ENCODE assay signal across 7 cellular contexts in genomic region chr2:27381577-27382181, GRCh38. TPM values are rescaled to one million over a fixed set of nuclear protein-coding genes. Genes with fewer than 3 reads are reported as not detected.
A peak's percentile ranks its signal among the peaks of the same experiment; 100 is the strongest.
DNase-seq lines count a peak whose midpoint lies in the region; ATAC-seq and TF ChIP-seq lines count a peak whose summit lies in the region.
"Had no signal": no experiment of that assay in that cellular context is flagged by ENCODE, and none has a peak within 500 bp of the region (broad histone marks: within the 10 kb centered on the region; RNA-seq: fewer than 3 reads in every experiment).

No MANE protein-coding gene starts in this region.

- H3K36me3 Mint-ChIP-seq in CD4-positive, CD25-positive, alpha-beta regulatory T cell, result peaks cover 28% of the 10 kb centered on the region

- no peak for DNase-seq in CD4-positive, CD25-positive, alpha-beta regulatory T cell
- DNase-seq in NCI-H2029 treated with DMSO at 0.1 percent for 48 hours (lab: John Stamatoyannopoulos, UW), result no peak
- no peak for DNase-seq in 8988T
- no peak for DNase-seq in stimulated activated CD8-positive, alpha-beta memory T cell treated with anti-CD3 and anti-CD28 coated beads, Interleukin-4, amount 100 ng/mL, for 48 hours
- DNase-seq: Peyer's patch had no signal

- 95% methylated on average over 9 to 10 of the region's 10 CpGs for whole genome bisulfite sequencing in mesodermal cell (ENCODE audit: insufficient coverage in 2 of 2), 2 experiments

- no peak for TF ChIP-seq CTCF in VCaP (conservative IDR thresholded peaks at IDR 0.05)

- no peaks in the 10 kb centered on the region for H3K27me3 Mint-ChIP-seq in CD4-positive, CD25-positive, alpha-beta regulatory T cell

- peaks cover 21% of the 10 kb centered on the region for H3K4me1 ChIP-seq in CD4-positive, CD25-positive, alpha-beta regulatory T cell (ENCODE audit: control insufficient read depth, insufficient read depth, low read length, poor library complexity, severe bottlenecking)
- peaks cover 18% of the 10 kb centered on the region for H3K4me1 ChIP-seq in mesodermal cell (ENCODE audit: control insufficient read depth, insufficient read depth, low read length, poor library complexity, severe bottlenecking)

- no peaks in the 10 kb centered on the region for H3K27me3 ChIP-seq in CD4-positive, CD25-positive, alpha-beta regulatory T cell (ENCODE audit: control insufficient read depth, insufficient read depth, low read length)
- H3K27me3 ChIP-seq: Peyer's patch had no signal

- no peaks in the 10 kb centered on the region for H3K9me3 Mint-ChIP-seq in CD4-positive, CD25-positive, alpha-beta regulatory T cell

- peaks cover 62% of the 10 kb centered on the region for H3K36me3 ChIP-seq in CD4-positive, CD25-positive, alpha-beta regulatory T cell (ENCODE audit: control insufficient read depth, insufficient read depth, low read length)
- peaks cover 79% of the 10 kb centered on the region for H3K36me3 ChIP-seq in mesodermal cell (ENCODE audit: control insufficient read depth, insufficient read depth, low read length)

- no peak overlapping the region for H3K4me3 ChIP-seq in CD4-positive, CD25-positive, alpha-beta regulatory T cell (ENCODE audit: low read depth, low read length)
- H3K4me3 ChIP-seq in mesodermal cell (ENCODE audit: extremely low read depth, insufficient read depth, low read length, poor library complexity, severe bottlenecking), result no peak overlapping the region

- peak overlapping the region; percentile 88 for H3K27ac ChIP-seq in CD4-positive, CD25-positive, alpha-beta regulatory T cell (ENCODE audit: insufficient read depth, low read length, poor library complexity, severe bottlenecking)
- H3K27ac ChIP-seq in VCaP (peak overlapping the region; percentile 86), mesodermal cell (ENCODE audit: low read depth, low read length, severe bottlenecking) (peak overlapping the region; percentile 98)

- H3K27ac Mint-ChIP-seq in CD4-positive, CD25-positive, alpha-beta regulatory T cell, result peak overlapping the region; percentile 32 to 97 (median 93)

- no peaks in the 10 kb centered on the region for H3K9me3 ChIP-seq in CD4-positive, CD25-positive, alpha-beta regulatory T cell (ENCODE audit: control insufficient read depth in 2 of 2, low read length in 2 of 2)
- H3K9me3 ChIP-seq in mesodermal cell (ENCODE audit: control insufficient read depth, low read length), result no peaks in the 10 kb centered on the region
- H3K9me3 ChIP-seq: Peyer's patch had no signal

- peaks cover 12 to 32% (median 23%) of the 10 kb centered on the region in 4 donors for H3K4me1 Mint-ChIP-seq in CD4-positive, CD25-positive, alpha-beta regulatory T cell

- no peak for ATAC-seq in CD4-positive, CD25-positive, alpha-beta regulatory T cell (ENCODE audit: low read depth in 2 of 2)

- H3K4me3 Mint-ChIP-seq in CD4-positive, CD25-positive, alpha-beta regulatory T cell, result peak overlapping the region; percentile 84 to 95 (median 86)

RNA-seq across cellular contexts. Expression of gene ZNF513, which starts 1.1 kb away (rescaled TPM):
- total RNA-seq in CD4-positive, CD25-positive, alpha-beta regulatory T cell, result 20.9 TPM
- polyA plus RNA-seq in CD4-positive, CD25-positive, alpha-beta regulatory T cell, result 1 to 10 TPM; 1.4 to 4.9 (median 3.5) TPM
- polyA plus RNA-seq in mesodermal cell (2013, experiment 1 of 2), result 18.3 TPM
- polyA plus RNA-seq in mesodermal cell (2013, experiment 2 of 2), result 14.9 TPM

RNA-seq across cellular contexts. Expression of gene SNX17, which starts 11.3 kb away (rescaled TPM):
- total RNA-seq in CD4-positive, CD25-positive, alpha-beta regulatory T cell, result 85.5 TPM
- polyA plus RNA-seq in CD4-positive, CD25-positive, alpha-beta regulatory T cell, result 100 to 1,000 TPM; 224 to 262 (median 243) TPM
- polyA plus RNA-seq in mesodermal cell (2013, experiment 1 of 2), result 84.5 TPM
- 76.3 TPM for polyA plus RNA-seq in mesodermal cell (2013, experiment 2 of 2)

RNA-seq across cellular contexts. Expression of gene EIF2B4, which starts 11.5 kb away (rescaled TPM):
- total RNA-seq in CD4-positive, CD25-positive, alpha-beta regulatory T cell, result 33.2 TPM
- 10 to 100 TPM; 27.3 to 38.8 (median 34.5) TPM for polyA plus RNA-seq in CD4-positive, CD25-positive, alpha-beta regulatory T cell
- 55.8 TPM for polyA plus RNA-seq in mesodermal cell (2013, experiment 1 of 2)
- polyA plus RNA-seq in mesodermal cell (2013, experiment 2 of 2), result 48.2 TPM

RNA-seq across cellular contexts. Expression of gene GTF3C2, which starts 25.1 kb away (rescaled TPM):
- total RNA-seq in CD4-positive, CD25-positive, alpha-beta regulatory T cell, result 52.8 TPM
- 10 to 100 TPM; 27.5 to 45.8 (median 35.3) TPM for polyA plus RNA-seq in CD4-positive, CD25-positive, alpha-beta regulatory T cell
- polyA plus RNA-seq in mesodermal cell (2013, experiment 1 of 2), result 79.8 TPM
- 70.2 TPM for polyA plus RNA-seq in mesodermal cell (2013, experiment 2 of 2)

RNA-seq across cellular contexts. Expression of gene PPM1G, which starts 27.7 kb away (rescaled TPM):
- 73.7 TPM for total RNA-seq in CD4-positive, CD25-positive, alpha-beta regulatory T cell
- 100 to 1,000 TPM; 116 to 144 (median 118) TPM for polyA plus RNA-seq in CD4-positive, CD25-positive, alpha-beta regulatory T cell
- polyA plus RNA-seq in mesodermal cell (2013, experiment 1 of 2), result 97.8 TPM
- polyA plus RNA-seq in mesodermal cell (2013, experiment 2 of 2), result 96.1 TPM
